In the genomic region with DNA sequence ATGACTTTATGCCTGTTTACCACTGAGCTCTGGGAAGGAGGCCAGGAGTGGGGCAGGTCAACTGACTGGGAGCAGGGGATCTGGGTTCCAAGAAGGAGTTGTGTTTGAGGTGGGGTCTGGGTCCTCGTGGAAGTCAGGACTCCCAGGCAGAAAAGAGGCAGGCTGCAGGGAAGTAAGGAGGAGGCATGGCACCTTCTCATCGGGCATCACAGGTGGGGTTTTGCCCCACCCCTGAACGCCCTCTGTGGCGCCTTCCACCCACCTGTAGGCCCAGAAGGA, we compare ENCODE assay signal across 8 cellular contexts. TPM values are rescaled to one million over a fixed set of nuclear protein-coding genes. Genes with fewer than 3 reads are reported as not detected.
DNase-seq lines count a peak whose midpoint lies in the region; ATAC-seq and TF ChIP-seq lines count a peak whose summit lies in the region.

No MANE protein-coding gene starts in this region.

- H3K4me3 Mint-ChIP-seq in IgD-negative memory B cell, result peak overlapping the region; percentile 38 to 93 (median 85)
- peak overlapping the region; percentile 75 to 87 (median 80) for H3K4me3 Mint-ChIP-seq in naive thymus-derived CD8-positive, alpha-beta T cell

- H3K36me3 Mint-ChIP-seq in IgD-negative memory B cell, result no peaks in the 10 kb centered on the region
- H3K36me3 Mint-ChIP-seq in naive thymus-derived CD8-positive, alpha-beta T cell, result peaks cover 0 to 28% (median 5%) of the 10 kb centered on the region in 3 donors

- peaks cover 7% of the 10 kb centered on the region for H3K36me3 ChIP-seq in ACC112 (ENCODE audit: insufficient read depth, low read length)

- H3K27me3 Mint-ChIP-seq in IgD-negative memory B cell, result no peaks in the 10 kb centered on the region
- no peaks in the 10 kb centered on the region for H3K27me3 Mint-ChIP-seq in naive thymus-derived CD8-positive, alpha-beta T cell

- no peak for ATAC-seq in naive thymus-derived CD8-positive, alpha-beta T cell
- ATAC-seq in HG02981 (IDR thresholded peaks at IDR 0.05; ENCODE audit: unreplicated experiment) (no peak), GM21717 (IDR thresholded peaks at IDR 0.05; ENCODE audit: unreplicated experiment) (no peak)

- no peak for TF ChIP-seq CTCF in coronary artery (IDR thresholded peaks at IDR 0.05)

- H3K27me3 ChIP-seq in ACC112 (ENCODE audit: insufficient read depth, low read length), result no peaks in the 10 kb centered on the region

- no peak overlapping the region for H3K27ac ChIP-seq in ACC112 (ENCODE audit: low read depth, low read length)
- H3K27ac ChIP-seq in coronary artery, result peak overlapping the region; percentile 25 to 88

- peak overlapping the region; percentile 70 for H3K4me3 ChIP-seq in ACC112 (ENCODE audit: low read depth, low read length)
- H3K4me3 ChIP-seq in coronary artery, result peak overlapping the region; percentile 84

- H2AFZ ChIP-seq in ACC112 (ENCODE audit: low read length, unreplicated experiment), result no peak overlapping the region

- POLR2A ChIA-PET in naive thymus-derived CD8-positive, alpha-beta T cell (lab: Charles Lee), result interaction anchor here (0.8 to 8.2 kb wide), 12 partner anchors 10 to 1008 kb away, joined by 3 to 67 read pairs (median 9); partner anchors contain the start of genes ADCY4, CBLN3, DCAF11 and DHRS1

- DNase-seq in coronary artery (ENCODE audit: low spot score) (no peak), NCI-H748 treated with DMSO at 0.1 percent for 48 hours (lab: John Stamatoyannopoulos, UW) (no peak), HK-2 (ENCODE audit: unreplicated experiment) (no peak)
- no peak for DNase-seq in naive thymus-derived CD8-positive, alpha-beta T cell

- peaks cover 21 to 45% (median 38%) of the 10 kb centered on the region in 3 donors for H3K4me1 Mint-ChIP-seq in IgD-negative memory B cell
- H3K4me1 Mint-ChIP-seq in naive thymus-derived CD8-positive, alpha-beta T cell, result peaks cover 37 to 74% (median 69%) of the 10 kb centered on the region in 4 donors

- H3K79me2 ChIP-seq in ACC112 (ENCODE audit: control insufficient read depth, insufficient read depth, low read length, unreplicated experiment), result no peaks in the 10 kb centered on the region

- H3K27ac Mint-ChIP-seq in IgD-negative memory B cell, result peak overlapping the region; percentile 89 to 93 (median 92)
- peak overlapping the region; percentile 82 to 95 (median 90) for H3K27ac Mint-ChIP-seq in naive thymus-derived CD8-positive, alpha-beta T cell

- no peaks in the 10 kb centered on the region for H3K9me3 Mint-ChIP-seq in IgD-negative memory B cell
- H3K9me3 Mint-ChIP-seq in naive thymus-derived CD8-positive, alpha-beta T cell, result no peaks in the 10 kb centered on the region

- H3K4me1 ChIP-seq in ACC112 (ENCODE audit: control insufficient read depth, insufficient read depth, low read length, unreplicated experiment), result peaks cover 29% of the 10 kb centered on the region

RNA-seq across cellular contexts. Expression of gene LTB4R2, which starts 0.4 kb away (rescaled TPM):
- 0.97 TPM for polyA plus RNA-seq in IgD-negative memory B cell
- total RNA-seq in naive thymus-derived CD8-positive, alpha-beta T cell, result 10 to 100 TPM; 12.5 to 13.0 TPM
- 1 to 10 TPM in 2 of 3 donors, under 1 TPM in 1; 0.93 to 3.5 (median 1.5) TPM for polyA plus RNA-seq in naive thymus-derived CD8-positive, alpha-beta T cell

RNA-seq across cellular contexts. Expression of gene LTB4R, which starts 1.0 kb away (rescaled TPM):
- polyA plus RNA-seq in IgD-negative memory B cell, result 2.5 TPM
- total RNA-seq in naive thymus-derived CD8-positive, alpha-beta T cell, result 10 to 100 TPM in 1 of 2 experiments, 1 to 10 TPM in 1; 9.6 to 10.1 TPM
- polyA plus RNA-seq in naive thymus-derived CD8-positive, alpha-beta T cell, result 1 to 10 TPM; 3.4 to 5.9 (median 4.5) TPM

RNA-seq across cellular contexts. Expression of gene CIDEB, which starts 2.5 kb away (rescaled TPM):
- polyA plus RNA-seq in IgD-negative memory B cell, result 19.2 TPM
- total RNA-seq in naive thymus-derived CD8-positive, alpha-beta T cell, result 10 to 100 TPM; 12.2 to 15.5 TPM
- polyA plus RNA-seq in naive thymus-derived CD8-positive, alpha-beta T cell, result 10 to 100 TPM in 2 of 3 donors, 1 to 10 TPM in 1; 8.6 to 16.1 (median 13.2) TPM

RNA-seq across cellular contexts. Expression of gene NOP9, which starts 10.7 kb away (rescaled TPM):
- 1.6 TPM for polyA plus RNA-seq in IgD-negative memory B cell
- total RNA-seq in naive thymus-derived CD8-positive, alpha-beta T cell, result 10 to 100 TPM; 21.8 to 25.8 TPM
- polyA plus RNA-seq in naive thymus-derived CD8-positive, alpha-beta T cell, result 1 to 10 TPM; 1.3 to 2.2 (median 1.6) TPM

RNA-seq across cellular contexts. Expression of gene DHRS1, which starts 10.7 kb away (rescaled TPM):
- 27.3 TPM for polyA plus RNA-seq in IgD-negative memory B cell
- total RNA-seq in naive thymus-derived CD8-positive, alpha-beta T cell, result 10 to 100 TPM; 27.5 to 34.2 TPM
- 10 to 100 TPM; 19.6 to 22.4 (median 20.8) TPM for polyA plus RNA-seq in naive thymus-derived CD8-positive, alpha-beta T cell
